In genomic region chr3:38141173-38141951, GRCh38 we compare ENCODE assay signal across 17 cellular contexts. TPM values are rescaled to one million over a fixed set of nuclear protein-coding genes. Genes with fewer than 3 reads are reported as not detected.
DNase-seq lines count a peak whose midpoint lies in the region; ATAC-seq and TF ChIP-seq lines count a peak whose summit lies in the region.
"Had no signal": no experiment of that assay in that cellular context is flagged by ENCODE, and none has a peak within 500 bp of the region (broad histone marks: within the 10 kb centered on the region; RNA-seq: fewer than 3 reads in every experiment).

No MANE protein-coding gene starts in this region.

- no peaks in the 10 kb centered on the region for H3K27me3 Mint-ChIP-seq in activated T-helper 17 cell treated with anti-CD3 and anti-CD28 coated beads, Interleukin-2, amount 50 U/mL, for 72 hours
- no peaks in the 10 kb centered on the region for H3K27me3 Mint-ChIP-seq in mesothelial cell of epicardium (ENCODE audit: low read depth)

- peaks cover 27% of the 10 kb centered on the region for H3K79me2 ChIP-seq in osteoblast (ENCODE audit: insufficient read depth, low read length)

- peaks cover 29% of the 10 kb centered on the region for H3K4me1 Mint-ChIP-seq in activated T-helper 17 cell treated with anti-CD3 and anti-CD28 coated beads, Interleukin-2, amount 50 U/mL, for 72 hours
- peaks cover 24% of the 10 kb centered on the region for H3K4me1 Mint-ChIP-seq in mesothelial cell of epicardium

- no peak for TF ChIP-seq POLR2A in vagina (IDR thresholded peaks at IDR 0.05)

- H2AFZ ChIP-seq in osteoblast (ENCODE audit: low read length): no peak overlapping the region

- TF ChIP-seq CTCF in mesothelial cell of epicardium (IDR thresholded peaks at IDR 0.05; ENCODE audit: unreplicated experiment) (no peak), vagina (IDR thresholded peaks at IDR 0.05) (no peak), osteoblast (IDR thresholded peaks at IDR 0.05; ENCODE audit: extremely low read depth, low read depth, low read length) (no peak)

- H4K20me1 ChIP-seq in osteoblast (ENCODE audit: insufficient read depth, low read length): peaks cover 4% of the 10 kb centered on the region

- H3K4me1 ChIP-seq in vagina (peaks cover 27% of the 10 kb centered on the region), osteoblast (ENCODE audit: insufficient read depth, low read length) (peaks cover 22% of the 10 kb centered on the region)

- DNase-seq in Right ventricle myocardium inferior (ENCODE audit: missing footprints) (peak; percentile 60), cardiac septum (ENCODE audit: low spot score) (no peak), mesothelial cell of epicardium (ENCODE audit: low spot score in 2 of 2, unreplicated experiment in 2 of 2) (peak in 1 of 2 experiments; percentile 26), vagina (ENCODE audit: extremely low spot score in 2 of 2) (peak; percentile 65 to 90), dermis blood vessel endothelial cell (no peak), osteoblast (ENCODE audit: insufficient read length, low spot score, missing footprints) (no peak), NCI-H510A treated with DMSO at 0.1 percent for 48 hours (lab: John Stamatoyannopoulos, UW) (no peak)
- DNase-seq: activated CD4-positive, alpha-beta T cell treated with anti-CD3 and anti-CD28 coated beads, Interleukin-2, amount 50 U/mL, for 48 hours; anterior cingulate cortex; cerebellar nuclear complex; HFFc6; KBM-7; midbrain; NCI-H187 treated with DMSO at 0.1 percent for 48 hours; ovary; RPMI8226 had no signal

- ATAC-seq in Right ventricle myocardium inferior: no peak
- ATAC-seq in activated T-helper 17 cell treated with anti-CD3 and anti-CD28 coated beads, Interleukin-2, amount 50 U/mL, for 72 hours (replicated peaks): no peak

- H3K4me2 ChIP-seq in osteoblast (ENCODE audit: insufficient read depth, low read length): no peak overlapping the region

- peaks cover 40% of the 10 kb centered on the region for H3K36me3 Mint-ChIP-seq in activated T-helper 17 cell treated with anti-CD3 and anti-CD28 coated beads, Interleukin-2, amount 50 U/mL, for 72 hours (ENCODE audit: low read depth)
- H3K36me3 Mint-ChIP-seq in mesothelial cell of epicardium: peaks cover 8% of the 10 kb centered on the region

- no peak overlapping the region for H3K27ac ChIP-seq in vagina
- H3K27ac ChIP-seq in osteoblast (ENCODE audit: low read depth, low read length): no peak overlapping the region
- H3K27ac ChIP-seq: ovary had no signal

- peaks cover 2% of the 10 kb centered on the region for H3K9me3 Mint-ChIP-seq in activated T-helper 17 cell treated with anti-CD3 and anti-CD28 coated beads, Interleukin-2, amount 50 U/mL, for 72 hours
- H3K9me3 Mint-ChIP-seq in mesothelial cell of epicardium: peaks cover 8% of the 10 kb centered on the region

- H3K9me3 ChIP-seq in vagina: no peaks in the 10 kb centered on the region
- H3K9me3 ChIP-seq in osteoblast (ENCODE audit: low read depth, low read length): no peaks in the 10 kb centered on the region
- H3K9me3 ChIP-seq: ovary had no signal

- H3K27me3 ChIP-seq in vagina: no peaks in the 10 kb centered on the region
- no peaks in the 10 kb centered on the region for H3K27me3 ChIP-seq in osteoblast (ENCODE audit: insufficient read depth, low read length)
- H3K27me3 ChIP-seq: ovary had no signal

- peak overlapping the region; percentile 84 for H3K4me3 Mint-ChIP-seq in activated T-helper 17 cell treated with anti-CD3 and anti-CD28 coated beads, Interleukin-2, amount 50 U/mL, for 72 hours
- H3K4me3 Mint-ChIP-seq in mesothelial cell of epicardium: peak overlapping the region; percentile 26
- H3K4me3 Mint-ChIP-seq: HFFc6 had no signal

- H3K27ac Mint-ChIP-seq in activated T-helper 17 cell treated with anti-CD3 and anti-CD28 coated beads, Interleukin-2, amount 50 U/mL, for 72 hours: no peak overlapping the region
- H3K27ac Mint-ChIP-seq in mesothelial cell of epicardium: no peak overlapping the region
- H3K27ac Mint-ChIP-seq: HFFc6 had no signal

- intact Hi-C loops in Right ventricle myocardium inferior (cut with DNase I) (no loop called here), cardiac septum (cut with DNase I) (no loop called here), vagina (cut with DNase I) (no loop called here)

- peaks cover 0 to 10% of the 10 kb centered on the region in 2 donors for H3K36me3 ChIP-seq in vagina
- peaks cover 13% of the 10 kb centered on the region for H3K36me3 ChIP-seq in osteoblast (ENCODE audit: insufficient read depth, low read length)
- H3K36me3 ChIP-seq: ovary had no signal

- H3K4me3 ChIP-seq in vagina (no peak overlapping the region), osteoblast (ENCODE audit: insufficient read depth, low read length) (no peak overlapping the region)
- H3K4me3 ChIP-seq: ovary had no signal

RNA-seq across cellular contexts. Expression of gene MYD88, which starts 2.9 kb away (rescaled TPM):
- 8.8 TPM for total RNA-seq in Right ventricle myocardium inferior
- total RNA-seq in cardiac septum: 8.5 TPM
- 10 to 100 TPM; 34.5 to 57.0 TPM for total RNA-seq in activated T-helper 17 cell treated with anti-CD3 and anti-CD28 coated beads, Interleukin-2, amount 50 U/mL, for 72 hours
- total RNA-seq in mesothelial cell of epicardium: 27.3 to 33.1 TPM (median 28.1 TPM) in 3 replicates
- 45.9 TPM for total RNA-seq in vagina
- total RNA-seq in dermis blood vessel endothelial cell: 29.3 and 29.9 TPM in 2 replicates
- total RNA-seq in osteoblast: 8.7 and 10.3 TPM in 2 replicates

RNA-seq across cellular contexts. Expression of gene ACAA1, which starts 4.4 kb away (rescaled TPM):
- total RNA-seq in Right ventricle myocardium inferior (116 TPM), cardiac septum (86.8 TPM), mesothelial cell of epicardium (52.7 to 57.7 TPM (median 53.2 TPM) in 3 replicates), vagina (53.0 TPM), dermis blood vessel endothelial cell (27.2 and 42.5 TPM in 2 replicates), osteoblast (17.4 and 20.0 TPM in 2 replicates)
- total RNA-seq in activated T-helper 17 cell treated with anti-CD3 and anti-CD28 coated beads, Interleukin-2, amount 50 U/mL, for 72 hours: 10 to 100 TPM; 67.5 to 82.8 TPM

RNA-seq across cellular contexts. Expression of gene OXSR1, which starts 24.0 kb away (rescaled TPM):
- total RNA-seq in Right ventricle myocardium inferior: 24.6 TPM
- 30.6 TPM for total RNA-seq in cardiac septum
- 10 to 100 TPM; 77.8 to 78.4 TPM for total RNA-seq in activated T-helper 17 cell treated with anti-CD3 and anti-CD28 coated beads, Interleukin-2, amount 50 U/mL, for 72 hours
- 42.3 to 43.2 TPM (median 42.6 TPM) in 3 replicates for total RNA-seq in mesothelial cell of epicardium
- 22.8 TPM for total RNA-seq in vagina
- 35.2 and 41.2 TPM in 2 replicates for total RNA-seq in dermis blood vessel endothelial cell
- total RNA-seq in osteoblast: 44.2 and 50.3 TPM in 2 replicates

Comparison
In these comparisons a context has a peak if more than half of its experiments do, and no peak if none do; other contexts are left out.
1. DNase-seq: peak in Right ventricle myocardium inferior (single experiment) and vagina (2 of 2); none in cardiac septum (single experiment), dermis blood vessel endothelial cell (single experiment), osteoblast (single experiment) and NCI-H510A treated with DMSO at 0.1 percent for 48 hours (single experiment).